In genomic region chr5:140690941-140691924, GRCh38 we compare ENCODE assay signal across 1 cellular context.
TF ChIP-seq lines count a peak whose summit lies in the region.

Gene HARS1 (minus strand): TSS chr5:140691370. CDS start chr5:140691304, 66 bp downstream.
Gene HARS2 (plus strand): TSS chr5:140691455. CDS start chr5:140691649, 194 bp downstream.

TF ChIP-seq in K562, 482 proteins besides CTCF, POLR2A, EP300 and RAD21 (continued from another document and continues in another):
- no peak for TF ChIP-seq THAP7 (CRISPR knock-in tag; IDR thresholded peaks at IDR 0.05)
- no peak for TF ChIP-seq HIVEP1 (CRISPR knock-in tag; IDR thresholded peaks at IDR 0.05)
- TF ChIP-seq ZNF77 (CRISPR knock-in tag; IDR thresholded peaks at IDR 0.05) = no peak
- TF ChIP-seq PURB (CRISPR knock-in tag; IDR thresholded peaks at IDR 0.05; ENCODE audit: low read depth) = no peak
- no peak for TF ChIP-seq EZH2 (IDR thresholded peaks at IDR 0.05; ENCODE audit: borderline replicate concordance, low read depth, low read length)
- no peak for TF ChIP-seq ZKSCAN8 (CRISPR knock-in tag; IDR thresholded peaks at IDR 0.05)
- TF ChIP-seq, protein P1, sequence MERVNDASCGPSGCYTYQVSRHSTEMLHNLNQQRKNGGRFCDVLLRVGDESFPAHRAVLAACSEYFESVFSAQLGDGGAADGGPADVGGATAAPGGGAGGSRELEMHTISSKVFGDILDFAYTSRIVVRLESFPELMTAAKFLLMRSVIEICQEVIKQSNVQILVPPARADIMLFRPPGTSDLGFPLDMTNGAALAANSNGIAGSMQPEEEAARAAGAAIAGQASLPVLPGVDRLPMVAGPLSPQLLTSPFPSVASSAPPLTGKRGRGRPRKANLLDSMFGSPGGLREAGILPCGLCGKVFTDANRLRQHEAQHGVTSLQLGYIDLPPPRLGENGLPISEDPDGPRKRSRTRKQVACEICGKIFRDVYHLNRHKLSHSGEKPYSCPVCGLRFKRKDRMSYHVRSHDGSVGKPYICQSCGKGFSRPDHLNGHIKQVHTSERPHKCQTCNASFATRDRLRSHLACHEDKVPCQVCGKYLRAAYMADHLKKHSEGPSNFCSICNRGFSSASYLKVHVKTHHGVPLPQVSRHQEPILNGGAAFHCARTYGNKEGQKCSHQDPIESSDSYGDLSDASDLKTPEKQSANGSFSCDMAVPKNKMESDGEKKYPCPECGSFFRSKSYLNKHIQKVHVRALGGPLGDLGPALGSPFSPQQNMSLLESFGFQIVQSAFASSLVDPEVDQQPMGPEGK (CRISPR knock-in tag; IDR thresholded peaks at IDR 0.05; ENCODE audit: borderline replicate concordance) = no peak
- TF ChIP-seq ARID1B (IDR thresholded peaks at IDR 0.05) = 0 out of 2 replicates have a peak, but pooled peaks have one; percentile 31
- TF ChIP-seq, protein P2, sequence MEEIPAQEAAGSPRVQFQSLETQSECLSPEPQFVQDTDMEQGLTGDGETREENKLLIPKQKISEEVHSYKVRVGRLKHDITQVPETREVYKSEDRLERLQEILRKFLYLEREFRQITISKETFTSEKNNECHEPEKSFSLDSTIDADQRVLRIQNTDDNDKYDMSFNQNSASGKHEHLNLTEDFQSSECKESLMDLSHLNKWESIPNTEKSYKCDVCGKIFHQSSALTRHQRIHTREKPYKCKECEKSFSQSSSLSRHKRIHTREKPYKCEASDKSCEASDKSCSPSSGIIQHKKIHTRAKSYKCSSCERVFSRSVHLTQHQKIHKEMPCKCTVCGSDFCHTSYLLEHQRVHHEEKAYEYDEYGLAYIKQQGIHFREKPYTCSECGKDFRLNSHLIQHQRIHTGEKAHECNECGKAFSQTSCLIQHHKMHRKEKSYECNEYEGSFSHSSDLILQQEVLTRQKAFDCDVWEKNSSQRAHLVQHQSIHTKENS (CRISPR knock-in tag; IDR thresholded peaks at IDR 0.05) = no peak
- TF ChIP-seq ZNF217 (CRISPR knock-in tag; IDR thresholded peaks at IDR 0.05) = no peak
- TF ChIP-seq RBM17 (IDR thresholded peaks at IDR 0.05; ENCODE audit: borderline replicate concordance, low read depth, low read length) = no peak
- TF ChIP-seq PHB (CRISPR knock-in tag; IDR thresholded peaks at IDR 0.05) = no peak
- TF ChIP-seq ETV6 (IDR thresholded peaks at IDR 0.05; ENCODE audit: borderline replicate concordance in 1 of 2, low read depth in 2 of 2, low read length in 1 of 2) = peak; percentile 61 to 90; a peak in 3 of 4 replicates
- no peak for TF ChIP-seq ETV6 (CRISPR knock-in tag; IDR thresholded peaks at IDR 0.05; ENCODE audit: borderline replicate concordance)
- TF ChIP-seq ZNF785 (CRISPR knock-in tag; IDR thresholded peaks at IDR 0.05) = no peak
- no peak for TF ChIP-seq TEAD2 (tag; IDR thresholded peaks at IDR 0.05)
- TF ChIP-seq, protein P3, sequence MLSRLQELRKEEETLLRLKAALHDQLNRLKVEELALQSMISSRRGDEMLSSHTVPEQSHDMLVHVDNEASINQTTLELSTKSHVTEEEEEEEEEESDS (CRISPR knock-in tag; IDR thresholded peaks at IDR 0.05) = no peak
- peak; percentile 74 for TF ChIP-seq KDM5B (IDR thresholded peaks at IDR 0.05; ENCODE audit: insufficient replicate concordance, low read depth, low read length)
- TF ChIP-seq, protein P4, sequence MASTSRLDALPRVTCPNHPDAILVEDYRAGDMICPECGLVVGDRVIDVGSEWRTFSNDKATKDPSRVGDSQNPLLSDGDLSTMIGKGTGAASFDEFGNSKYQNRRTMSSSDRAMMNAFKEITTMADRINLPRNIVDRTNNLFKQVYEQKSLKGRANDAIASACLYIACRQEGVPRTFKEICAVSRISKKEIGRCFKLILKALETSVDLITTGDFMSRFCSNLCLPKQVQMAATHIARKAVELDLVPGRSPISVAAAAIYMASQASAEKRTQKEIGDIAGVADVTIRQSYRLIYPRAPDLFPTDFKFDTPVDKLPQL (IDR thresholded peaks at IDR 0.05; ENCODE audit: extremely low read depth, insufficient read length) = no peak
- TF ChIP-seq ZFP36 (IDR thresholded peaks at IDR 0.05; ENCODE audit: low read depth, low read length, partially characterized antibody) = no peak
- no peak for TF ChIP-seq ZBED1 (IDR thresholded peaks at IDR 0.05)
- TF ChIP-seq SMARCE1 (IDR thresholded peaks at IDR 0.05) = peak; percentile 46
- TF ChIP-seq, protein P5, sequence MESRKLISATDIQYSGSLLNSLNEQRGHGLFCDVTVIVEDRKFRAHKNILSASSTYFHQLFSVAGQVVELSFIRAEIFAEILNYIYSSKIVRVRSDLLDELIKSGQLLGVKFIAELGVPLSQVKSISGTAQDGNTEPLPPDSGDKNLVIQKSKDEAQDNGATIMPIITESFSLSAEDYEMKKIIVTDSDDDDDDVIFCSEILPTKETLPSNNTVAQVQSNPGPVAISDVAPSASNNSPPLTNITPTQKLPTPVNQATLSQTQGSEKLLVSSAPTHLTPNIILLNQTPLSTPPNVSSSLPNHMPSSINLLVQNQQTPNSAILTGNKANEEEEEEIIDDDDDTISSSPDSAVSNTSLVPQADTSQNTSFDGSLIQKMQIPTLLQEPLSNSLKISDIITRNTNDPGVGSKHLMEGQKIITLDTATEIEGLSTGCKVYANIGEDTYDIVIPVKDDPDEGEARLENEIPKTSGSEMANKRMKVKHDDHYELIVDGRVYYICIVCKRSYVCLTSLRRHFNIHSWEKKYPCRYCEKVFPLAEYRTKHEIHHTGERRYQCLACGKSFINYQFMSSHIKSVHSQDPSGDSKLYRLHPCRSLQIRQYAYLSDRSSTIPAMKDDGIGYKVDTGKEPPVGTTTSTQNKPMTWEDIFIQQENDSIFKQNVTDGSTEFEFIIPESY (CRISPR knock-in tag; IDR thresholded peaks at IDR 0.05) = 0 out of 2 replicates have a peak, but pooled peaks have one; percentile 28
- TF ChIP-seq, protein P6, sequence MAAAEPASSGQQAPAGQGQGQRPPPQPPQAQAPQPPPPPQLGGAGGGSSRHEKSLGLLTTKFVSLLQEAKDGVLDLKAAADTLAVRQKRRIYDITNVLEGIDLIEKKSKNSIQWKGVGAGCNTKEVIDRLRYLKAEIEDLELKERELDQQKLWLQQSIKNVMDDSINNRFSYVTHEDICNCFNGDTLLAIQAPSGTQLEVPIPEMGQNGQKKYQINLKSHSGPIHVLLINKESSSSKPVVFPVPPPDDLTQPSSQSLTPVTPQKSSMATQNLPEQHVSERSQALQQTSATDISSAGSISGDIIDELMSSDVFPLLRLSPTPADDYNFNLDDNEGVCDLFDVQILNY (CRISPR knock-in tag; IDR thresholded peaks at IDR 0.05) = no peak
- peak; percentile 90 for TF ChIP-seq MYC (IDR thresholded peaks at IDR 0.05; ENCODE audit: low read depth, low read length)
- TF ChIP-seq MYC (CRISPR knock-in tag; IDR thresholded peaks at IDR 0.05; ENCODE audit: borderline replicate concordance, low read depth) = no peak
- TF ChIP-seq TBP (optimal IDR thresholded peaks at IDR 0.05; ENCODE audit: low read depth, low read length) = peak; percentile 83
- TF ChIP-seq JUNB (CRISPR knock-in tag; conservative IDR thresholded peaks at IDR 0.05) = no peak
- TF ChIP-seq CREB5 (CRISPR knock-in tag; IDR thresholded peaks at IDR 0.05) = no peak
- TF ChIP-seq NUFIP1 (IDR thresholded peaks at IDR 0.05; ENCODE audit: partially characterized antibody) = no peak
- TF ChIP-seq, protein P7, sequence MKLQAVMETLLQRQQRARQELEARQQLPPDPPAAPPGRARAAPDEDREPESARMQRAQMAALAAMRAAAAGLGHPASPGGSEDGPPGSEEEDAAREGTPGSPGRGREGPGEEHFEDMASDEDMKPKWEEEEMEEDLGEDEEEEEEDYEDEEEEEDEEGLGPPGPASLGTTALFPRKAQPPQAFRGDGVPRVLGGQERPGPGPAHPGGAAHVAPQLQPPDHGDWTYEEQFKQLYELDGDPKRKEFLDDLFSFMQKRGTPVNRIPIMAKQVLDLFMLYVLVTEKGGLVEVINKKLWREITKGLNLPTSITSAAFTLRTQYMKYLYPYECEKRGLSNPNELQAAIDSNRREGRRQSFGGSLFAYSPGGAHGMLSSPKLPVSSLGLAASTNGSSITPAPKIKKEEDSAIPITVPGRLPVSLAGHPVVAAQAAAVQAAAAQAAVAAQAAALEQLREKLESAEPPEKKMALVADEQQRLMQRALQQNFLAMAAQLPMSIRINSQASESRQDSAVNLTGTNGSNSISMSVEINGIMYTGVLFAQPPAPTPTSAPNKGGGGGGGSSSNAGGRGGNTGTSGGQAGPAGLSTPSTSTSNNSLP (IDR thresholded peaks at IDR 0.05; ENCODE audit: borderline replicate concordance, low read depth, low read length) = no peak
- TF ChIP-seq, protein P8, sequence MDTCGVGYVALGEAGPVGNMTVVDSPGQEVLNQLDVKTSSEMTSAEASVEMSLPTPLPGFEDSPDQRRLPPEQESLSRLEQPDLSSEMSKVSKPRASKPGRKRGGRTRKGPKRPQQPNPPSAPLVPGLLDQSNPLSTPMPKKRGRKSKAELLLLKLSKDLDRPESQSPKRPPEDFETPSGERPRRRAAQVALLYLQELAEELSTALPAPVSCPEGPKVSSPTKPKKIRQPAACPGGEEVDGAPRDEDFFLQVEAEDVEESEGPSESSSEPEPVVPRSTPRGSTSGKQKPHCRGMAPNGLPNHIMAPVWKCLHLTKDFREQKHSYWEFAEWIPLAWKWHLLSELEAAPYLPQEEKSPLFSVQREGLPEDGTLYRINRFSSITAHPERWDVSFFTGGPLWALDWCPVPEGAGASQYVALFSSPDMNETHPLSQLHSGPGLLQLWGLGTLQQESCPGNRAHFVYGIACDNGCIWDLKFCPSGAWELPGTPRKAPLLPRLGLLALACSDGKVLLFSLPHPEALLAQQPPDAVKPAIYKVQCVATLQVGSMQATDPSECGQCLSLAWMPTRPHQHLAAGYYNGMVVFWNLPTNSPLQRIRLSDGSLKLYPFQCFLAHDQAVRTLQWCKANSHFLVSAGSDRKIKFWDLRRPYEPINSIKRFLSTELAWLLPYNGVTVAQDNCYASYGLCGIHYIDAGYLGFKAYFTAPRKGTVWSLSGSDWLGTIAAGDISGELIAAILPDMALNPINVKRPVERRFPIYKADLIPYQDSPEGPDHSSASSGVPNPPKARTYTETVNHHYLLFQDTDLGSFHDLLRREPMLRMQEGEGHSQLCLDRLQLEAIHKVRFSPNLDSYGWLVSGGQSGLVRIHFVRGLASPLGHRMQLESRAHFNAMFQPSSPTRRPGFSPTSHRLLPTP (IDR thresholded peaks at IDR 0.05; ENCODE audit: borderline replicate concordance, extremely low read depth, insufficient read length) = no peak
- TF ChIP-seq, protein P9, sequence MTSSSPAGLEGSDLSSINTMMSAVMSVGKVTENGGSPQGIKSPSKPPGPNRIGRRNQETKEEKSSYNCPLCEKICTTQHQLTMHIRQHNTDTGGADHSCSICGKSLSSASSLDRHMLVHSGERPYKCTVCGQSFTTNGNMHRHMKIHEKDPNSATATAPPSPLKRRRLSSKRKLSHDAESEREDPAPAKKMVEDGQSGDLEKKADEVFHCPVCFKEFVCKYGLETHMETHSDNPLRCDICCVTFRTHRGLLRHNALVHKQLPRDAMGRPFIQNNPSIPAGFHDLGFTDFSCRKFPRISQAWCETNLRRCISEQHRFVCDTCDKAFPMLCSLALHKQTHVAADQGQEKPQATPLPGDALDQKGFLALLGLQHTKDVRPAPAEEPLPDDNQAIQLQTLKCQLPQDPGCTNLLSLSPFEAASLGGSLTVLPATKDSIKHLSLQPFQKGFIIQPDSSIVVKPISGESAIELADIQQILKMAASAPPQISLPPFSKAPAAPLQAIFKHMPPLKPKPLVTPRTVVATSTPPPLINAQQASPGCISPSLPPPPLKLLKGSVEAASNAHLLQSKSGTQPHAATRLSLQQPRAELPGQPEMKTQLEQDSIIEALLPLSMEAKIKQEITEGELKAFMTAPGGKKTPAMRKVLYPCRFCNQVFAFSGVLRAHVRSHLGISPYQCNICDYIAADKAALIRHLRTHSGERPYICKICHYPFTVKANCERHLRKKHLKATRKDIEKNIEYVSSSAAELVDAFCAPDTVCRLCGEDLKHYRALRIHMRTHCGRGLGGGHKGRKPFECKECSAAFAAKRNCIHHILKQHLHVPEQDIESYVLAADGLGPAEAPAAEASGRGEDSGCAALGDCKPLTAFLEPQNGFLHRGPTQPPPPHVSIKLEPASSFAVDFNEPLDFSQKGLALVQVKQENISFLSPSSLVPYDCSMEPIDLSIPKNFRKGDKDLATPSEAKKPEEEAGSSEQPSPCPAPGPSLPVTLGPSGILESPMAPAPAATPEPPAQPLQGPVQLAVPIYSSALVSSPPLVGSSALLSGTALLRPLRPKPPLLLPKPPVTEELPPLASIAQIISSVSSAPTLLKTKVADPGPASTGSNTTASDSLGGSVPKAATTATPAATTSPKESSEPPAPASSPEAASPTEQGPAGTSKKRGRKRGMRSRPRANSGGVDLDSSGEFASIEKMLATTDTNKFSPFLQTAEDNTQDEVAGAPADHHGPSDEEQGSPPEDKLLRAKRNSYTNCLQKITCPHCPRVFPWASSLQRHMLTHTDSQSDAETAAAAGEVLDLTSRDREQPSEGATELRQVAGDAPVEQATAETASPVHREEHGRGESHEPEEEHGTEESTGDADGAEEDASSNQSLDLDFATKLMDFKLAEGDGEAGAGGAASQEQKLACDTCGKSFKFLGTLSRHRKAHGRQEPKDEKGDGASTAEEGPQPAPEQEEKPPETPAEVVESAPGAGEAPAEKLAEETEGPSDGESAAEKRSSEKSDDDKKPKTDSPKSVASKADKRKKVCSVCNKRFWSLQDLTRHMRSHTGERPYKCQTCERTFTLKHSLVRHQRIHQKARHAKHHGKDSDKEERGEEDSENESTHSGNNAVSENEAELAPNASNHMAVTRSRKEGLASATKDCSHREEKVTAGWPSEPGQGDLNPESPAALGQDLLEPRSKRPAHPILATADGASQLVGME (CRISPR knock-in tag; IDR thresholded peaks at IDR 0.05) = 0 out of 2 replicates have a peak, but pooled peaks have one; percentile 54
- TF ChIP-seq NELFE (IDR thresholded peaks at IDR 0.05; ENCODE audit: insufficient read depth, insufficient read length) = no peak
- no peak for TF ChIP-seq ZC3H11A (IDR thresholded peaks at IDR 0.05; ENCODE audit: low read depth, low read length)
- no peak; the same call in 1 of the 2 replicates for TF ChIP-seq VEZF1 (CRISPR knock-in tag; IDR thresholded peaks at IDR 0.05)
